In the genomic region with DNA sequence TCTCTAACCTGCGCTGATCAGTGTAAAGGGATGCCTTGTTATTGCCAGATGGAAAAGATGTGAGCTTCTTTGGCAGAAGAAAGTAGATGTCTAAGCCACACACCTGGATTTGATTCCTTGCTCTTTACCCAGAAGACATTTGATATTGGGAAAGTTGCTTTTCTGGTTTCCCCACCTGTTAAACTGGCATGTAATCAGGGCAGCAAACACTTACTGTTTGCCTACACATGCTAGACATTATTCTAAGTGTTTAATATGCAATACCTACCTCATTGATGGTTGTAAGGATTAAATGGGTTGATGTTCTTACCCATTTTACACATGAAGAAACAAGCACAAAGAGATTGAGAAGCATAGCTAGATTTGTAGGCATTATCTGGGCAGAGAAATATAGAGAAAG, we compare ENCODE assay signal across 27 cellular contexts. TPM values are rescaled to one million over a fixed set of nuclear protein-coding genes. Genes with fewer than 3 reads are reported as not detected.
DNase-seq lines count a peak whose midpoint lies in the region; ATAC-seq lines count a peak whose summit lies in the region.
"Had no signal": no experiment of that assay in that cellular context is flagged by ENCODE, and none has a peak within 500 bp of the region (broad histone marks: within the 10 kb centered on the region; RNA-seq: fewer than 3 reads in every experiment).

No MANE protein-coding gene starts in this region.

- H3K27ac Mint-ChIP-seq in activated T-helper 17 cell treated with anti-CD3 and anti-CD28 coated beads, Interleukin-2, amount 50 U/mL, for 72 hours, result no peak overlapping the region
- H3K27ac Mint-ChIP-seq: activated CD8-positive, alpha-beta T cell treated with anti-CD3 and anti-CD28 coated beads, Interleukin-2, amount 10 ng/mL, durations not matched to agents 7 days and 5 days; HFFc6; nephron progenitor cell had no signal

- intact Hi-C loops in left colon (cut with DNase I, micrococcal nuclease), result no loop called here

- no peaks in the 10 kb centered on the region for H3K27me3 ChIP-seq in HAP-1 (ENCODE audit: low read depth)
- H3K27me3 ChIP-seq: BE2C, cardiac muscle cell, transverse colon had no signal

- no peaks in the 10 kb centered on the region for H3K9me3 Mint-ChIP-seq in activated T-helper 17 cell treated with anti-CD3 and anti-CD28 coated beads, Interleukin-2, amount 50 U/mL, for 72 hours
- H3K9me3 Mint-ChIP-seq: HFFc6; nephron progenitor cell; stimulated activated naive CD8-positive, alpha-beta T cell treated with anti-CD3 and anti-CD28 coated beads, Interleukin-15, amount 100 ng/mL, for 72 hours had no signal

- peaks cover 27% of the 10 kb centered on the region for H3K36me3 ChIP-seq in HAP-1 (replicated peaks)
- H3K36me3 ChIP-seq: BE2C, cardiac muscle cell, transverse colon had no signal

- H3K4me1 Mint-ChIP-seq in activated T-helper 17 cell treated with anti-CD3 and anti-CD28 coated beads, Interleukin-2, amount 50 U/mL, for 72 hours, result peaks cover 6% of the 10 kb centered on the region
- H3K4me1 Mint-ChIP-seq: nephron progenitor cell had no signal

- H3K9me3 ChIP-seq in HAP-1, result no peaks in the 10 kb centered on the region
- H3K9me3 ChIP-seq: BE2C, transverse colon had no signal

- H3K4me3 Mint-ChIP-seq in activated T-helper 17 cell treated with anti-CD3 and anti-CD28 coated beads, Interleukin-2, amount 50 U/mL, for 72 hours, result no peak overlapping the region
- H3K4me3 Mint-ChIP-seq: activated CD8-positive, alpha-beta T cell treated with anti-CD3 and anti-CD28 coated beads, Interleukin-2, amount 10 ng/mL, durations not matched to agents 7 days and 5 days; HFFc6; nephron progenitor cell; stimulated activated naive CD8-positive, alpha-beta T cell treated with anti-CD3 and anti-CD28 coated beads, Interleukin-15, amount 100 ng/mL, for 72 hours had no signal

- peaks cover 19% of the 10 kb centered on the region for H3K4me1 ChIP-seq in HAP-1
- H3K4me1 ChIP-seq: BE2C, transverse colon had no signal

- peak; percentile 6 for DNase-seq in COLO668 (lab: John Stamatoyannopoulos, UW; ENCODE audit: unreplicated experiment)
- DNase-seq in NCI-H1105 treated with DMSO at 0.1 percent for 48 hours (lab: John Stamatoyannopoulos, UW), result peak; percentile 14
- DNase-seq in NCI-H526 treated with DMSO at 0.1 percent for 48 hours (lab: John Stamatoyannopoulos, UW), result peak; percentile 20
- DNase-seq in left colon, result no peak
- DNase-seq in HAP-1 (ENCODE audit: low spot score in 2 of 2), result no peak
- DNase-seq: activated CD8-positive, alpha-beta T cell treated with anti-CD3 and anti-CD28 coated beads, Interleukin-2, amount 10 ng/mL, durations not matched to agents 7 days and 5 days; activated naive CD4-positive, alpha-beta T cell treated with Interleukin-2 at 50 U/mL for 16 hours; BE2C; cortex of kidney; EL; head of caudate nucleus; HFFc6; left cardiac atrium; midbrain; NCI-H1092; NCI-H2227 treated with DMSO at 0.1 percent for 48 hours; nephron progenitor cell; stimulated activated naive CD8-positive, alpha-beta T cell treated with anti-CD3 and anti-CD28 coated beads, Interleukin-15, amount 100 ng/mL, for 72 hours; transverse colon had no signal

- ATAC-seq in left colon (peak; percentile 72), HG02885 (IDR thresholded peaks at IDR 0.05; ENCODE audit: poor library complexity, unreplicated experiment) (no peak), HG02588 (IDR thresholded peaks at IDR 0.05; ENCODE audit: unreplicated experiment) (no peak)
- ATAC-seq in activated T-helper 17 cell treated with anti-CD3 and anti-CD28 coated beads, Interleukin-2, amount 50 U/mL, for 72 hours (replicated peaks), result no peak
- ATAC-seq: activated CD4-positive, CD25-positive, alpha-beta regulatory T cell treated with anti-CD3 and anti-CD28 coated beads, Interleukin-2, amount 50 U/mL, for 24 hours; activated CD8-positive, alpha-beta T cell treated with anti-CD3 and anti-CD28 coated beads, Interleukin-2, amount 10 ng/mL, durations not matched to agents 7 days and 5 days; left cardiac atrium; sciatic nerve; stimulated activated naive CD8-positive, alpha-beta T cell treated with anti-CD3 and anti-CD28 coated beads, Interleukin-15, amount 100 ng/mL, for 72 hours had no signal

- no peak overlapping the region for H3K4me3 ChIP-seq in HAP-1
- H3K4me3 ChIP-seq: cardiac muscle cell, transverse colon had no signal

- in situ Hi-C loops in HAP-1 (cut with MboI; ENCODE audit: low sequenced_read_pairs), result no loop called here

- no peaks in the 10 kb centered on the region for H3K36me3 Mint-ChIP-seq in activated T-helper 17 cell treated with anti-CD3 and anti-CD28 coated beads, Interleukin-2, amount 50 U/mL, for 72 hours (ENCODE audit: low read depth)

- H3K27me3 Mint-ChIP-seq in activated T-helper 17 cell treated with anti-CD3 and anti-CD28 coated beads, Interleukin-2, amount 50 U/mL, for 72 hours, result no peaks in the 10 kb centered on the region
- H3K27me3 Mint-ChIP-seq: stimulated activated naive CD8-positive, alpha-beta T cell treated with anti-CD3 and anti-CD28 coated beads, Interleukin-15, amount 100 ng/mL, for 72 hours had no signal

RNA-seq across cellular contexts. Expression of a gene that starts 16.6 kb away (rescaled TPM):
- total RNA-seq in left colon, result 10 to 100 TPM; 18.1 to 29.9 TPM
- total RNA-seq in activated T-helper 17 cell treated with anti-CD3 and anti-CD28 coated beads, Interleukin-2, amount 50 U/mL, for 72 hours, result 1 to 10 TPM; 1.3 to 2.2 TPM
- total RNA-seq: LHCN-M2 had no signal

RNA-seq across cellular contexts. Expression of a gene that starts 55.0 kb away (rescaled TPM):
- total RNA-seq in left colon, result not detected
- not detected for total RNA-seq in activated T-helper 17 cell treated with anti-CD3 and anti-CD28 coated beads, Interleukin-2, amount 50 U/mL, for 72 hours
- total RNA-seq: A673; activated CD8-positive, alpha-beta T cell treated with anti-CD3 and anti-CD28 coated beads, Interleukin-2, amount 10 ng/mL, durations not matched to agents 7 days and 5 days; cardiac muscle cell; HFFc6; left cardiac atrium; LHCN-M2; sciatic nerve; transverse colon had no signal

Comparison
In these comparisons a context has a peak if more than half of its experiments do, and no peak if none do; other contexts are left out.
1. DNase-seq: peak in COLO668 (single experiment), NCI-H1105 treated with DMSO at 0.1 percent for 48 hours (single experiment) and NCI-H526 treated with DMSO at 0.1 percent for 48 hours (single experiment); none in left colon (0 of 2) and HAP-1 (0 of 2).
2. RNA of a gene that starts 16.6 kb away (total RNA-seq): 18.1 to 29.9 TPM in left colon; 1.3 to 2.2 TPM in activated T-helper 17 cell treated with anti-CD3 and anti-CD28 coated beads, Interleukin-2, amount 50 U/mL, for 72 hours; every median in the first group is over 4 times any median in the second.